8 cellular contexts compared by ENCODE assay signal in the genomic region with DNA sequence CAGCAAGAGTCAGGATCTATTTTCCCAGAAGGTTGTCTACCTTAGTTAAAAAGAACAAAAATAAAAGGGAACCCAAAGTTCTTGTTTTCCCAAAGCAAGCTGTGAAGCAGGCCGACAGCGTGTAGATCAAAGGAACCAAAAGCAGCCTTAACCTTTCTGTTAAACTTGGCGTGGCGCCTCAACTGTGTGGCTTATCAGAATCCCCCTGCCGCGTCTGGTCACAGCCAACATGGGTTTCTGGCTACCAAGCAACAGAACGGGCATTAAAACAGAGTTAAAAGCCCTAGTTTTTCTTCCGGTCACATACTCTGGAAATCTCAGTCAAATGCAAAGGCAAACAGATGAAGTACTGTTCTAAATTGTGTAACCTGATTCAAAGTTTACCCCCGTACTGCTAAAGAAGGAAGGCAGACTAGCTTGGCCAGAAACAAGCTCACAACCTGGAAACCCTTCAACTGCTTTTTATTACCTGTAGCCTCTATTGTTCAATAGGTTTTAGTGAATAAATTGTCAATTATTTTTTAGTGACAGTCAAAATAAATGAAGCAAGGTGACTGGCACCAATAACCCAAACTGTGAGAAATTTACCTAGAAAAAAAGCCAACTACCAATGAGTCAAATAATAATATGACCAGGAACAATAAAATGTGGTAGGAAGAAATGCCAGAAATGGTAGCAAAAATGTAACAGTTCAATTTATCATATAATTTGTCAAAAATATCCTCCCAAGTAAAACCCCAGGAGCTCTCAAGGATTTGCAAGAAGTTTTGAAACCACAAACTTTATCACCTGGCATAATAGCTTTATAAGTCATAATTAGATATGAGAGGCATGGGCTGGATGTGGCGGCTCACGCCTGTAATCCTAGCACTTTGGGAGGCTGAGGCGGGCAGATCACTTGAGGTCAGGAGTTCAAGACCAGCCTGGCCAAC. TPM values are rescaled to one million over a fixed set of nuclear protein-coding genes. Genes with fewer than 3 reads are reported as not detected.
DNase-seq lines count a peak whose midpoint lies in the region; ATAC-seq and TF ChIP-seq lines count a peak whose summit lies in the region.

No MANE protein-coding gene starts in this region.

- H3K4me1 ChIP-seq in subcutaneous abdominal adipose tissue (ENCODE audit: control insufficient read depth in 5 of 5, insufficient read depth in 5 of 5, low read length in 5 of 5), result peaks cover 0 to 13% (median 3%) of the 10 kb centered on the region in 5 donors
- H3K4me1 ChIP-seq in suprapubic skin, result no peaks in the 10 kb centered on the region

- TF ChIP-seq EP300 in suprapubic skin (IDR thresholded peaks at IDR 0.05), result no peak

- peak; percentile 70 for DNase-seq in DMS 273 (lab: John Stamatoyannopoulos, UW; ENCODE audit: unreplicated experiment)
- DNase-seq in KBM-7, result peak; percentile 52
- DNase-seq in activated CD8-positive, alpha-beta memory T cell treated with anti-CD3 and anti-CD28 coated beads, Interleukin-2, amount 10 ng/mL, durations not matched to agents 7 days and 5 days, result no peak
- peak; percentile 47 for DNase-seq in iris pigment epithelial cell (ENCODE audit: low read depth)
- no peak for DNase-seq in suprapubic skin (ENCODE audit: low spot score in 2 of 2)
- DNase-seq in HEK293T (ENCODE audit: extremely low spot score), result no peak

- TF ChIP-seq CTCF in suprapubic skin (IDR thresholded peaks at IDR 0.05), result no peak

- H3K4me3 ChIP-seq in subcutaneous abdominal adipose tissue (ENCODE audit: low read depth in 1 of 5, low read length in 5 of 5), result peak overlapping the region in 1 of 5 donors; percentile 28
- H3K4me3 ChIP-seq in suprapubic skin, result no peak overlapping the region

- in situ Hi-C loops in KBM-7 (cut with MboI; ENCODE audit: low pct_unique_long_range_greater_than_20kb, low sequenced_read_pairs), result no loop called here

- H3K36me3 ChIP-seq in subcutaneous abdominal adipose tissue (ENCODE audit: control insufficient read depth in 5 of 5, insufficient read depth in 5 of 5, low read length in 5 of 5) (no peaks in the 10 kb centered on the region), suprapubic skin (no peaks in the 10 kb centered on the region)

- H3K9me3 Mint-ChIP-seq in activated CD8-positive, alpha-beta memory T cell treated with anti-CD3 and anti-CD28 coated beads, Interleukin-2, amount 10 ng/mL, durations not matched to agents 7 days and 5 days (ENCODE audit: low read depth), result no peaks in the 10 kb centered on the region

- no peak overlapping the region for H3K4me3 Mint-ChIP-seq in activated CD8-positive, alpha-beta memory T cell treated with anti-CD3 and anti-CD28 coated beads, Interleukin-2, amount 10 ng/mL, durations not matched to agents 7 days and 5 days

- H3K27me3 Mint-ChIP-seq in activated CD8-positive, alpha-beta memory T cell treated with anti-CD3 and anti-CD28 coated beads, Interleukin-2, amount 10 ng/mL, durations not matched to agents 7 days and 5 days, result no peaks in the 10 kb centered on the region

- no peak for TF ChIP-seq POLR2A in suprapubic skin (IDR thresholded peaks at IDR 0.05)

- ATAC-seq in activated CD8-positive, alpha-beta memory T cell treated with anti-CD3 and anti-CD28 coated beads, Interleukin-2, amount 10 ng/mL, durations not matched to agents 7 days and 5 days, result peak; percentile 39
- ATAC-seq in HG03039 (IDR thresholded peaks at IDR 0.05; ENCODE audit: unreplicated experiment), result no peak

- peak overlapping the region; percentile 15 for H3K27ac ChIP-seq in subcutaneous abdominal adipose tissue (ENCODE audit: low read depth, low read length)
- H3K27ac ChIP-seq in suprapubic skin, result no peak overlapping the region

- H3K27ac Mint-ChIP-seq in activated CD8-positive, alpha-beta memory T cell treated with anti-CD3 and anti-CD28 coated beads, Interleukin-2, amount 10 ng/mL, durations not matched to agents 7 days and 5 days, result no peak overlapping the region

- H3K9me3 ChIP-seq in subcutaneous abdominal adipose tissue (ENCODE audit: control insufficient read depth in 5 of 5, low read length in 5 of 5) (no peaks in the 10 kb centered on the region), suprapubic skin (no peaks in the 10 kb centered on the region)

- H3K27me3 ChIP-seq in subcutaneous abdominal adipose tissue (ENCODE audit: control insufficient read depth in 5 of 5, insufficient read depth in 4 of 5, low read length in 5 of 5) (no peaks in the 10 kb centered on the region), suprapubic skin (no peaks in the 10 kb centered on the region)

- CTCF ChIA-PET in activated CD8-positive, alpha-beta memory T cell treated with anti-CD3 and anti-CD28 coated beads, Interleukin-2, amount 10 ng/mL, durations not matched to agents 7 days and 5 days (lab: Charles Lee), result no interaction called here
- CTCF ChIA-PET in HEK293T (lab: Yijun Ruan, JAX), result interaction anchor here (0.9 kb wide), 1 partner anchor 109 kb away, joined by 3 read pairs; no protein-coding TSS in a partner anchor

- peaks cover 7% of the 10 kb centered on the region for H3K4me1 Mint-ChIP-seq in activated CD8-positive, alpha-beta memory T cell treated with anti-CD3 and anti-CD28 coated beads, Interleukin-2, amount 10 ng/mL, durations not matched to agents 7 days and 5 days

- no peak overlapping the region for H3K9ac ChIP-seq in subcutaneous abdominal adipose tissue (ENCODE audit: low read length in 5 of 5)

- POLR2A ChIA-PET in HEK293T (lab: Yijun Ruan, JAX), result interaction anchor here (1.0 kb wide), 1 partner anchor 18 kb away, joined by 3 read pairs; no protein-coding TSS in a partner anchor

- WGBS in suprapubic skin, result 63% methylated on average over 12 of the region's 12 CpGs

- H3K36me3 Mint-ChIP-seq in activated CD8-positive, alpha-beta memory T cell treated with anti-CD3 and anti-CD28 coated beads, Interleukin-2, amount 10 ng/mL, durations not matched to agents 7 days and 5 days, result no peaks in the 10 kb centered on the region

TF ChIP-seq in HEK293T, 16 proteins besides CTCF, POLR2A, EP300 and RAD21:
- TF ChIP-seq ARNT (IDR thresholded peaks at IDR 0.05) (no peak), FOXA1 (IDR thresholded peaks at IDR 0.05) (no peak), NFRKB (IDR thresholded peaks at IDR 0.05) (no peak), ZNF384 (IDR thresholded peaks at IDR 0.05) (no peak)

RNA-seq across cellular contexts. Expression of a gene that starts 21.4 kb away (rescaled TPM):
- total RNA-seq in activated CD8-positive, alpha-beta memory T cell treated with anti-CD3 and anti-CD28 coated beads, Interleukin-2, amount 10 ng/mL, durations not matched to agents 7 days and 5 days, result 10 to 100 TPM in 1 of 2 experiments, 1 to 10 TPM in 1; 5.3 to 12.9 TPM
- total RNA-seq in suprapubic skin, result 10 to 100 TPM in 3 of 4 donors, 1 to 10 TPM in 1; 7.8 to 21.4 (median 15.3) TPM

Comparison
In these comparisons a context has a peak if more than half of its experiments do, and no peak if none do; other contexts are left out.
1. DNase-seq: peak in DMS 273 (single experiment), KBM-7 (single experiment) and iris pigment epithelial cell (single experiment); none in activated CD8-positive, alpha-beta memory T cell treated with anti-CD3 and anti-CD28 coated beads, Interleukin-2, amount 10 ng/mL, durations not matched to agents 7 days and 5 days (single experiment), suprapubic skin (0 of 2) and HEK293T (single experiment).